In genomic region chr19:55284405-55285058, GRCh38 we compare ENCODE assay signal across 10 cellular contexts. TPM values are rescaled to one million over a fixed set of nuclear protein-coding genes. Genes with fewer than 3 reads are reported as not detected.
DNase-seq lines count a peak whose midpoint lies in the region; ATAC-seq, FAIRE-seq and TF ChIP-seq lines count a peak whose summit lies in the region.
"Had no signal": no experiment of that assay in that cellular context is flagged by ENCODE, and none has a peak within 500 bp of the region (broad histone marks: within the 10 kb centered on the region; RNA-seq: fewer than 3 reads in every experiment).

No MANE protein-coding gene starts in this region.

- DNase-seq in NCI-H2227 (lab: John Stamatoyannopoulos, UW; ENCODE audit: unreplicated experiment) (peak; percentile 65), NCI-H2227 treated with DMSO at 0.1 percent for 48 hours (lab: John Stamatoyannopoulos, UW) (no peak), right cardiac atrium (no peak), stomach (no peak), RCC 7860 (ENCODE audit: low spot score) (no peak), CD1c-positive myeloid dendritic cell (ENCODE audit: extremely low spot score) (no peak)

- FAIRE-seq in RCC 7860 (lab: Jason Lieb, UNC), result no peak
- FAIRE-seq: GM18507 had no signal

- ATAC-seq in right cardiac atrium (no peak), HG02798 (IDR thresholded peaks at IDR 0.05; ENCODE audit: poor library complexity, unreplicated experiment) (no peak)

- no peak for TF ChIP-seq POLR2A in stomach (IDR thresholded peaks at IDR 0.05)

- no peaks in the 10 kb centered on the region for H3K9me3 ChIP-seq in right cardiac atrium (ENCODE audit: control insufficient read depth, low read length)
- no peaks in the 10 kb centered on the region for H3K9me3 ChIP-seq in stomach

- WGBS in right cardiac atrium, result 18% methylated on average over 16 of the region's 16 CpGs
- WGBS in stomach, 5 donors, result 17 to 34% (median 26%) methylated on average over 6 to 16 of the region's 16 CpGs

- H3K4me3 ChIP-seq in WI38 (ENCODE audit: low read depth, low read length) (peak overlapping the region; percentile 57), right cardiac atrium (ENCODE audit: low read length) (peak overlapping the region; percentile 87), stomach (peak overlapping the region; percentile 42 to 59 (median 52))
- H3K4me3 ChIP-seq: PC-9 had no signal

- TF ChIP-seq EP300 in stomach (IDR thresholded peaks at IDR 0.05), result no peak

- intact Hi-C loops in right cardiac atrium (cut with DNase I) (no loop called here), stomach (cut with DNase I; ENCODE audit: low total_unique reads) (loop anchor here (10.0 kb wide), 1 partner anchor 210 kb away; no protein-coding TSS in a partner anchor)

- TF ChIP-seq CTCF in WI38 (IDR thresholded peaks at IDR 0.05; ENCODE audit: low read depth, low read length) (no peak), stomach (IDR thresholded peaks at IDR 0.05) (no peak)

- H3K4me1 ChIP-seq in right cardiac atrium (ENCODE audit: control insufficient read depth, insufficient read depth, low read length), result no peaks in the 10 kb centered on the region
- peaks cover 7 to 38% (median 23%) of the 10 kb centered on the region in 4 donors for H3K4me1 ChIP-seq in stomach

- H3K27me3 ChIP-seq in right cardiac atrium (ENCODE audit: control insufficient read depth, insufficient read depth) (no peaks in the 10 kb centered on the region), stomach (peaks cover 0 to 34% (median 10%) of the 10 kb centered on the region in 3 donors)

- peaks cover 0 to 22% (median 0%) of the 10 kb centered on the region in 4 donors for H3K36me3 ChIP-seq in stomach

- H3K27ac ChIP-seq in right cardiac atrium (ENCODE audit: low read length) (no peak overlapping the region), stomach (peak overlapping the region in 4 of 5 donors; percentile 69 to 89 (median 78))
- H3K27ac ChIP-seq: PC-9 had no signal

RNA-seq across cellular contexts. Expression of gene BRSK1, which starts 0.7 kb away (rescaled TPM):
- 10 to 100 TPM; 17.2 to 20.5 (median 19.5) TPM for total RNA-seq in right cardiac atrium
- 11.9 TPM for polyA plus RNA-seq in right cardiac atrium
- 10 to 100 TPM in 2 of 5 donors, 1 to 10 TPM in 1, not detected in 2; 5.7 to 67.7 (median 45.1) TPM for total RNA-seq in stomach
- 1 to 10 TPM; 1.5 to 5.0 (median 2.4) TPM for polyA plus RNA-seq in stomach

RNA-seq across cellular contexts. Expression of gene HSPBP1, which starts 4.6 kb away (rescaled TPM):
- total RNA-seq in right cardiac atrium (10 to 100 TPM; 27.7 to 35.1 (median 31.3) TPM), stomach (10 to 100 TPM in 3 of 5 donors, 1 to 10 TPM in 2; 5.3 to 69.2 (median 14.9) TPM)
- polyA plus RNA-seq in right cardiac atrium (48.0 TPM), stomach (10 to 100 TPM; 27.5 to 40.2 (median 32.6) TPM)

RNA-seq across cellular contexts. Expression of gene PPP6R1, which starts 25.7 kb away (rescaled TPM):
- total RNA-seq in right cardiac atrium (10 to 100 TPM; 39.3 to 43.5 (median 41.4) TPM), stomach (100 to 1,000 TPM in 1 of 5 donors, 10 to 100 TPM in 4; 36.9 to 112 (median 79.9) TPM)
- polyA plus RNA-seq in right cardiac atrium (31.7 TPM), stomach (10 to 100 TPM; 19.5 to 33.6 (median 24.4) TPM)

RNA-seq across cellular contexts. Expression of gene TMEM150B, which starts 40.6 kb away (rescaled TPM):
- total RNA-seq in right cardiac atrium (1 to 10 TPM; 2.0 to 2.4 (median 2.2) TPM), stomach (10 to 100 TPM in 1 of 5 donors, 1 to 10 TPM in 2, not detected in 2; 1.3 to 15.8 (median 3.3) TPM)
- polyA plus RNA-seq in right cardiac atrium (0.68 TPM), stomach (under 1 TPM; 0.18 to 0.92 (median 0.87) TPM)
- total RNA-seq: PC-9 had no signal

RNA-seq across cellular contexts. Expression of gene KMT5C, which starts 55.1 kb away (rescaled TPM):
- 1 to 10 TPM; 6.7 to 9.8 (median 8.4) TPM for total RNA-seq in right cardiac atrium
- 6.3 TPM for polyA plus RNA-seq in right cardiac atrium
- 100 to 1,000 TPM in 2 of 5 donors, 10 to 100 TPM in 2, 1 to 10 TPM in 1; 4.1 to 122 (median 27.7) TPM for total RNA-seq in stomach
- polyA plus RNA-seq in stomach, result 1 to 10 TPM; 2.7 to 7.4 (median 5.5) TPM
